8 cellular contexts compared by ENCODE assay signal in the genomic region with DNA sequence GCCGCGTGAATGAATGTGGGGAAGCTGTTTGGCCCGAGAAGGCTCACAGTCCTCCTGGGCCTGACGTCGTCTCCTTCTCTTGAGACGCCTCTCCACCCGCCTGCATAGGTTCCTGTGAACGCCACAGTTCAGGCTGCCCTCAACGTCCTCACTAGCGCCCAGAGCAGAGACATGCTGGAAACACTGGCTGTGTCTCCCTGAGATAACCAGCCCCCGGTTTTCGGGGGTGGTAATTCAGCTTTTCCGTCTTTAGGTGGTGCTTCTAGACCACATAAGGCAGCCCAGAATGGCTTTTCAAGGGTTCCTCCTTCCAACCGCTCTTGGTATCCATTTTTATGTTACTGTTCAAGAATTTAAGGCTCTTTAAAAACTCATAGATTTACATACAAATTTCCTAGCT.
DNase-seq lines count a peak whose midpoint lies in the region; ATAC-seq and TF ChIP-seq lines count a peak whose summit lies in the region.

No MANE protein-coding gene starts in this region.

- no peaks in the 10 kb centered on the region for H3K79me1 ChIP-seq in trophoblast cell (ENCODE audit: low read length)

- no peaks in the 10 kb centered on the region for H3K79me2 ChIP-seq in trophoblast cell (ENCODE audit: control insufficient read depth, insufficient read depth, low read length, poor library complexity)

- peaks cover 33% of the 10 kb centered on the region for H3K27me3 Mint-ChIP-seq in activated T-helper 2 cell treated with anti-CD3 and anti-CD28 coated beads, Interferon-gamma antibody, Interleukin-2, Interleukin-4, amounts not matched to agents 10 μg/mL and 5 μg/mL and 100 μg/mL, durations not matched to agents 14 hours and 24 hours and 36 hours (ENCODE audit: low read depth)

- ATAC-seq in RWPE2 (ENCODE audit: low read depth), result peak; percentile 42; the same call in 1 of the 3 replicates
- no peak for ATAC-seq in HG03342 (IDR thresholded peaks at IDR 0.05; ENCODE audit: unreplicated experiment)

- H3K9me3 Mint-ChIP-seq in activated T-helper 2 cell treated with anti-CD3 and anti-CD28 coated beads, Interferon-gamma antibody, Interleukin-2, Interleukin-4, amounts not matched to agents 10 μg/mL and 5 μg/mL and 100 μg/mL, durations not matched to agents 14 hours and 24 hours and 36 hours, result no peaks in the 10 kb centered on the region

- no peak overlapping the region for H3K18ac ChIP-seq in trophoblast cell (ENCODE audit: low read length)

- H3K27me3 ChIP-seq in RWPE2 (ENCODE audit: insufficient read depth, poor library complexity, severe bottlenecking) (peaks cover 62% of the 10 kb centered on the region), trophoblast cell (ENCODE audit: insufficient read depth, low read length) (no peaks in the 10 kb centered on the region)

- no peak overlapping the region for H3K9ac ChIP-seq in trophoblast cell (ENCODE audit: low read length)

- no peaks in the 10 kb centered on the region for H3K36me3 ChIP-seq in RWPE2 (ENCODE audit: low read depth)
- H3K36me3 ChIP-seq in trophoblast cell (ENCODE audit: control insufficient read depth in 1 of 2, insufficient read depth in 2 of 2, low read length in 2 of 2), result no peaks in the 10 kb centered on the region

- no peak overlapping the region for H3K27ac Mint-ChIP-seq in activated T-helper 2 cell treated with anti-CD3 and anti-CD28 coated beads, Interferon-gamma antibody, Interleukin-2, Interleukin-4, amounts not matched to agents 10 μg/mL and 5 μg/mL and 100 μg/mL, durations not matched to agents 14 hours and 24 hours and 36 hours

- no peaks in the 10 kb centered on the region for H3K4me1 ChIP-seq in RWPE2 (ENCODE audit: insufficient read depth, poor library complexity, severe bottlenecking)
- peaks cover 0 to 3% of the 10 kb centered on the region in 2 experiments for H3K4me1 ChIP-seq in trophoblast cell (ENCODE audit: control insufficient read depth in 1 of 2, insufficient read depth in 2 of 2, low read length in 2 of 2)

- H2BK5ac ChIP-seq in trophoblast cell (ENCODE audit: low read depth, low read length, poor library complexity), result no peak overlapping the region

- DNase-seq in stimulated activated CD4-positive, alpha-beta T cell treated with anti-CD3 and anti-CD28 coated beads, Interleukin-1b, Interleukin-23, amount 100 ng/mL, for 48 hours, result peak; percentile 12
- no peak for DNase-seq in stimulated activated CD4-positive, alpha-beta T cell treated with anti-CD3 and anti-CD28 coated beads, Interleukin-4, amount 100 ng/mL, for 4 hours
- DNase-seq in RWPE2 (ENCODE audit: low spot score) (no peak), germinal center (ENCODE audit: low spot score) (peak; percentile 8), trophoblast cell (no peak), H4 (ENCODE audit: low spot score) (no peak)
- DNase-seq in activated T-helper 2 cell treated with anti-CD3 and anti-CD28 coated beads, Interferon-gamma antibody, Interleukin-2, Interleukin-4, amounts not matched to agents 10 μg/mL and 5 μg/mL and 100 μg/mL, durations not matched to agents 14 hours and 24 hours and 36 hours (ENCODE audit: low spot score), result no peak

- no peaks in the 10 kb centered on the region for H3K4me1 Mint-ChIP-seq in activated T-helper 2 cell treated with anti-CD3 and anti-CD28 coated beads, Interferon-gamma antibody, Interleukin-2, Interleukin-4, amounts not matched to agents 10 μg/mL and 5 μg/mL and 100 μg/mL, durations not matched to agents 14 hours and 24 hours and 36 hours (ENCODE audit: low read depth)

- no peak overlapping the region for H3K27ac ChIP-seq in RWPE2 (ENCODE audit: poor library complexity, severe bottlenecking)
- no peak overlapping the region for H3K27ac ChIP-seq in trophoblast cell (ENCODE audit: low read depth, low read length)

- no peak overlapping the region for H3K4ac ChIP-seq in trophoblast cell (ENCODE audit: low read depth, low read length)

- no peak overlapping the region for H2AK5ac ChIP-seq in trophoblast cell (ENCODE audit: low read length)

- peak overlapping the region; percentile 53 for H4K8ac ChIP-seq in trophoblast cell (ENCODE audit: low read depth, low read length)

- peak; percentile 35 for TF ChIP-seq CTCF in RWPE2 (IDR thresholded peaks at IDR 0.05; ENCODE audit: poor library complexity, severe bottlenecking)

- H3K14ac ChIP-seq in trophoblast cell (ENCODE audit: low read length), result no peak overlapping the region

- no peak overlapping the region for H3K4me2 ChIP-seq in trophoblast cell (ENCODE audit: low read length)

- H4K12ac ChIP-seq in trophoblast cell (ENCODE audit: low read depth, low read length), result no peak overlapping the region

- H3K9me3 ChIP-seq in RWPE2 (ENCODE audit: severe bottlenecking) (no peaks in the 10 kb centered on the region), trophoblast cell (ENCODE audit: insufficient read depth, low read depth, low read length) (peaks cover 3% of the 10 kb centered on the region)

- no peak overlapping the region for H3K4me3 Mint-ChIP-seq in activated T-helper 2 cell treated with anti-CD3 and anti-CD28 coated beads, Interferon-gamma antibody, Interleukin-2, Interleukin-4, amounts not matched to agents 10 μg/mL and 5 μg/mL and 100 μg/mL, durations not matched to agents 14 hours and 24 hours and 36 hours (ENCODE audit: low read depth)

- H2AFZ ChIP-seq in trophoblast cell (ENCODE audit: insufficient read depth, low read length, poor library complexity), result peak overlapping the region; percentile 75

- H3K4me3 ChIP-seq in RWPE2 (ENCODE audit: severe bottlenecking) (no peak overlapping the region), trophoblast cell (ENCODE audit: low read depth, low read length) (no peak overlapping the region)

- no peaks in the 10 kb centered on the region for H3K36me3 Mint-ChIP-seq in activated T-helper 2 cell treated with anti-CD3 and anti-CD28 coated beads, Interferon-gamma antibody, Interleukin-2, Interleukin-4, amounts not matched to agents 10 μg/mL and 5 μg/mL and 100 μg/mL, durations not matched to agents 14 hours and 24 hours and 36 hours (ENCODE audit: low read depth)

- no peak overlapping the region for H2BK120ac ChIP-seq in trophoblast cell (ENCODE audit: insufficient read depth, low read length, poor library complexity)

- no CpG with 5 or more reads among the region's 14 CpGs for WGBS in trophoblast cell (ENCODE audit: extremely low coverage, insufficient coverage, insufficient read length)

- intact Hi-C loops in activated T-helper 2 cell treated with anti-CD3 and anti-CD28 coated beads, Interferon-gamma antibody, Interleukin-2, Interleukin-4, amounts not matched to agents 10 μg/mL and 5 μg/mL and 100 μg/mL, durations not matched to agents 14 hours and 24 hours and 36 hours (cut with micrococcal nuclease), result no loop called here

- H4K91ac ChIP-seq in trophoblast cell (ENCODE audit: low read depth, low read length), result no peak overlapping the region

- H3K23ac ChIP-seq in trophoblast cell (ENCODE audit: low read length), result no peak overlapping the region

- no peak overlapping the region for H2BK12ac ChIP-seq in trophoblast cell (ENCODE audit: low read length)

Comparison
In these comparisons a context has a peak if more than half of its experiments do, and no peak if none do; other contexts are left out.
1. DNase-seq: peak in stimulated activated CD4-positive, alpha-beta T cell treated with anti-CD3 and anti-CD28 coated beads, Interleukin-1b, Interleukin-23, amount 100 ng/mL, for 48 hours (single experiment) and germinal center (single experiment); none in stimulated activated CD4-positive, alpha-beta T cell treated with anti-CD3 and anti-CD28 coated beads, Interleukin-4, amount 100 ng/mL, for 4 hours (0 of 2), RWPE2 (single experiment), trophoblast cell (0 of 2), H4 (single experiment) and activated T-helper 2 cell treated with anti-CD3 and anti-CD28 coated beads, Interferon-gamma antibody, Interleukin-2, Interleukin-4, amounts not matched to agents 10 μg/mL and 5 μg/mL and 100 μg/mL, durations not matched to agents 14 hours and 24 hours and 36 hours (single experiment).